In genomic region chr15:40104865-40105516, GRCh38 we compare ENCODE assay signal across 8 cellular contexts. TPM values are rescaled to one million over a fixed set of nuclear protein-coding genes. Genes with fewer than 3 reads are reported as not detected.
DNase-seq lines count a peak whose midpoint lies in the region; ATAC-seq, FAIRE-seq and TF ChIP-seq lines count a peak whose summit lies in the region.

No MANE protein-coding gene starts in this region.

- peak; percentile 42 to 65; a peak in 3 of 4 replicates for TF ChIP-seq RAD21 in K562 (CRISPR knock-in tag; conservative IDR thresholded peaks at IDR 0.05 in 1 of 2, IDR thresholded peaks at IDR 0.05 in 1 of 2)

- no peaks in the 10 kb centered on the region for H4K20me1 ChIP-seq in K562 (replicated peaks; ENCODE audit: control insufficient read depth, insufficient read depth, low read length)

- peak; percentile 90 to 99 (median 92) for TF ChIP-seq CTCF in K562 (IDR thresholded peaks at IDR 0.05 in 2 of 3, conservative IDR thresholded peaks at IDR 0.05 in 1 of 3; ENCODE audit: insufficient read depth in 2 of 3, low read depth in 1 of 3, low read length in 3 of 3)

- TF ChIP-seq POLR2A in K562 (conservative IDR thresholded peaks at IDR 0.05): peak; percentile 48; the same call in 1 of the 2 replicates

- WGBS in K562 (ENCODE audit: insufficient coverage, low coverage, missing lambda C conversion rate): 3% methylated on average over 16 of the region's 16 CpGs

- FAIRE-seq in K562 (lab: Jason Lieb, UNC): peak; percentile 78

- peaks cover 3% of the 10 kb centered on the region for H3K9me1 ChIP-seq in K562 (ENCODE audit: control insufficient read depth, insufficient read depth, low read length)

- peak; percentile 24 for ATAC-seq in HG02588 (IDR thresholded peaks at IDR 0.05; ENCODE audit: unreplicated experiment)
- ATAC-seq in K562: peak; percentile 79
- no peak for ATAC-seq in GM19023 (IDR thresholded peaks at IDR 0.05; ENCODE audit: unreplicated experiment)

- intact Hi-C loops in K562 (cut with micrococcal nuclease): no loop called here

- H3K79me2 ChIP-seq in K562 (ENCODE audit: control insufficient read depth, insufficient read depth, low read length): no peaks in the 10 kb centered on the region

- DNase-seq in D341Med (ENCODE audit: low spot score): peak; percentile 89
- DNase-seq in NCI-H2107 (lab: John Stamatoyannopoulos, UW): peak; percentile 77
- peak; percentile 81 for DNase-seq in UCSD-AML1 (lab: John Stamatoyannopoulos, UW; ENCODE audit: unreplicated experiment)
- peak; percentile 82 to 95 (median 84) for DNase-seq in K562 (ENCODE audit: extremely low read depth in 1 of 4, low spot score in 3 of 4)

- no TSS peak for BruUV-seq in K562 (replicated peaks; lab: Mats Ljungman, UMichigan)

- peak; percentile 37; the same call in 1 of the 2 replicates for TF ChIP-seq EP300 in K562 (IDR thresholded peaks at IDR 0.05; ENCODE audit: low read length)

- CTCF ChIA-PET in K562 (lab: Yijun Ruan, JAX; ENCODE audit: low intra/inter-chr PET ratio): interaction anchor here (1.9 kb wide), 1 partner anchor 60 kb away, joined by 7 read pairs; no protein-coding TSS in a partner anchor

- H3K4me2 ChIP-seq in K562 (ENCODE audit: insufficient read depth, low read length): peak overlapping the region; percentile 54
- peak overlapping the region; percentile 64 for H3K4me2 ChIP-seq in skeletal muscle satellite cell (ENCODE audit: low read length)

- H3K36me3 ChIP-seq in K562 (ENCODE audit: control insufficient read depth, insufficient read depth, low read length): no peaks in the 10 kb centered on the region
- no peaks in the 10 kb centered on the region for H3K36me3 ChIP-seq in iPS-18a (ENCODE audit: control insufficient read depth, low read depth, low read length)
- no peaks in the 10 kb centered on the region for H3K36me3 ChIP-seq in skeletal muscle satellite cell (ENCODE audit: insufficient read depth, low read length)

- H3K4me1 ChIP-seq in K562 (replicated peaks in 1 of 2; ENCODE audit: control insufficient read depth in 2 of 2, insufficient read depth in 2 of 2, low read length in 2 of 2) (peaks cover 54 to 64% of the 10 kb centered on the region in 2 experiments), iPS-18a (ENCODE audit: control insufficient read depth, low read depth, low read length) (peaks cover 56% of the 10 kb centered on the region), skeletal muscle satellite cell (ENCODE audit: control insufficient read depth, insufficient read depth, low read length) (peaks cover 74% of the 10 kb centered on the region)

- H3K4me3 ChIP-seq in K562 (no peak overlapping the region), iPS-18a (ENCODE audit: low read length) (peak overlapping the region; percentile 7), skeletal muscle satellite cell (ENCODE audit: low read length) (no peak overlapping the region)

- peak overlapping the region; percentile 94 for H2AFZ ChIP-seq in K562 (ENCODE audit: low read depth, low read length)

- H3K27me3 ChIP-seq in K562 (ENCODE audit: control insufficient read depth in 2 of 2, insufficient read depth in 2 of 2, low read length in 2 of 2) (no peaks in the 10 kb centered on the region), iPS-18a (ENCODE audit: control insufficient read depth, insufficient read depth, low read length) (peaks cover 16% of the 10 kb centered on the region), skeletal muscle satellite cell (ENCODE audit: control insufficient read depth, insufficient read depth, low read length) (no peaks in the 10 kb centered on the region)

- POLR2A ChIA-PET in K562 (lab: Yijun Ruan, JAX): interaction anchor here (0.6 to 2.2 kb wide), 5 partner anchors 24 to 707 kb away, joined by 3 to 8 read pairs (median 3); partner anchors contain the start of gene BUB1B

- peak overlapping the region; percentile 43 to 69; a peak in 3 of 4 replicates for H3K9ac ChIP-seq in K562 (ENCODE audit: insufficient read depth in 1 of 2, low read depth in 2 of 2, low read length in 2 of 2)
- no peak overlapping the region for H3K9ac ChIP-seq in iPS-18a (ENCODE audit: low read length)
- peak overlapping the region; percentile 31 for H3K9ac ChIP-seq in skeletal muscle satellite cell (ENCODE audit: low read depth, low read length)

- H3K9me3 ChIP-seq in K562 (replicated peaks; ENCODE audit: control insufficient read depth, insufficient read depth, low read depth, low read length): no peaks in the 10 kb centered on the region
- no peaks in the 10 kb centered on the region for H3K9me3 ChIP-seq in iPS-18a (ENCODE audit: control insufficient read depth, low read depth, low read length)
- H3K9me3 ChIP-seq in skeletal muscle satellite cell (replicated peaks; ENCODE audit: low read length): no peaks in the 10 kb centered on the region

- in situ Hi-C loops in K562 (cut with MboI): no loop called here

- peak overlapping the region; percentile 36 for H3K27ac ChIP-seq in K562 (ENCODE audit: extremely low read depth, low read depth, low read length)
- H3K27ac ChIP-seq in iPS-18a (ENCODE audit: low read length): no peak overlapping the region

TF ChIP-seq in K562, 482 proteins besides CTCF, POLR2A, EP300 and RAD21 (continues in another document):
- peak in 1 of 2 experiments; percentile 28; a peak in 1 of 4 replicates for TF ChIP-seq ZMIZ1 (IDR thresholded peaks at IDR 0.05; ENCODE audit: low read depth in 2 of 2, low read length in 2 of 2)

RNA-seq across cellular contexts. Expression of gene BMF, which starts 3.7 kb away (rescaled TPM):
- total RNA-seq in K562 (2011; cell fraction: chromatin; rRNA removed; ENCODE audit: low replicate concordance): 0.58 and 3.5 TPM in 2 replicates
- total RNA-seq in K562 (2011; cell fraction: nucleolus; rRNA removed): 2.5 and 2.8 TPM in 2 replicates
- 0.81 and 1.7 TPM in 2 replicates for total RNA-seq in K562 (2011; cell fraction: nucleoplasm; rRNA removed)
- total RNA-seq in K562 (2014; rRNA removed) (0.41 and 0.59 TPM in 2 replicates), K562 (2014; rRNA removed; fragmentation: Illumina TruSeq; extraction: Trizol) (0.25 and 0.32 TPM in 2 replicates), K562 (2015; rRNA removed; fragmentation: Illumina TruSeq; extraction: Trizol) (0.19 and 0.29 TPM in 2 replicates), K562 (2021) (0.56 and 0.91 TPM in 2 replicates)
- polyA plus RNA-seq in K562 (2011; rRNA removed) (0.35 and 0.59 TPM in 2 replicates), K562 (2014; fragmentation: Illumina TruSeq; extraction: Trizol) (0.52 and 0.87 TPM in 2 replicates), K562 (2014; fragmentation: Nextera tagmentation; extraction: Ambion mirVana) (not detected), K562 (2014; rRNA removed) (0.82 and 0.86 TPM in 2 replicates)
- polyA plus RNA-seq in K562 (2011; cell fraction: cytosol; rRNA removed): 0.49 and 0.56 TPM in 2 replicates
- 0.76 and 0.92 TPM in 2 replicates for polyA plus RNA-seq in K562 (2011; cell fraction: nucleus; rRNA removed)
- polyA plus RNA-seq in K562 (2012): 0.53 and 3.8 TPM in 2 replicates
- 0.54 and 1.1 TPM in 2 replicates for polyA minus RNA-seq in K562 (2011; rRNA and poly(A)+ RNA removed)
- 1.2 TPM in 1 of 2 replicates, not detected in the other for polyA minus RNA-seq in K562 (2011; cell fraction: cytosol; rRNA and poly(A)+ RNA removed)
- 0.40 and 1.00 TPM in 2 replicates for polyA minus RNA-seq in K562 (2011; cell fraction: nucleus; rRNA and poly(A)+ RNA removed)
- total RNA-seq in skeletal muscle satellite cell (2012; rRNA removed): under 0.01 and 0.44 TPM in 2 replicates

RNA-seq across cellular contexts. Expression of gene BUB1B, which starts 55.9 kb away (rescaled TPM):
- 100 and 246 TPM in 2 replicates for total RNA-seq in K562 (2011; cell fraction: chromatin; rRNA removed; ENCODE audit: low replicate concordance)
- 43.7 and 56.3 TPM in 2 replicates for total RNA-seq in K562 (2011; cell fraction: nucleolus; rRNA removed)
- total RNA-seq in K562 (2011; cell fraction: nucleoplasm; rRNA removed): 69.7 and 78.0 TPM in 2 replicates
- 73.1 and 79.1 TPM in 2 replicates for total RNA-seq in K562 (2014; rRNA removed)
- total RNA-seq in K562 (2014; rRNA removed; fragmentation: Illumina TruSeq; extraction: Trizol): 89.7 and 95.5 TPM in 2 replicates
- total RNA-seq in K562 (2015; rRNA removed; fragmentation: Illumina TruSeq; extraction: Trizol): 81.0 and 82.2 TPM in 2 replicates
- 72.8 and 75.6 TPM in 2 replicates for total RNA-seq in K562 (2021)
- 113 and 118 TPM in 2 replicates for polyA plus RNA-seq in K562 (2011; rRNA removed)
- polyA plus RNA-seq in K562 (2011; cell fraction: cytosol; rRNA removed): 21.6 and 38.9 TPM in 2 replicates
- polyA plus RNA-seq in K562 (2011; cell fraction: nucleus; rRNA removed): 208 and 313 TPM in 2 replicates
- polyA plus RNA-seq in K562 (2012): 46.2 and 52.2 TPM in 2 replicates
- polyA plus RNA-seq in K562 (2014; fragmentation: Illumina TruSeq; extraction: Trizol): 92.6 and 105 TPM in 2 replicates
- 10 to 100 TPM; 28.7 to 43.3 TPM for polyA plus RNA-seq in K562 (2014; fragmentation: Nextera tagmentation; extraction: Ambion mirVana)
- polyA plus RNA-seq in K562 (2014; rRNA removed): 93.4 and 94.2 TPM in 2 replicates
- 80.8 and 91.4 TPM in 2 replicates for polyA minus RNA-seq in K562 (2011; rRNA and poly(A)+ RNA removed)
- polyA minus RNA-seq in K562 (2011; cell fraction: cytosol; rRNA and poly(A)+ RNA removed): 26.2 and 37.5 TPM in 2 replicates
- polyA minus RNA-seq in K562 (2011; cell fraction: nucleus; rRNA and poly(A)+ RNA removed): 50.5 and 120 TPM in 2 replicates
- 15.7 and 22.1 TPM in 2 replicates for total RNA-seq in skeletal muscle satellite cell (2012; rRNA removed)
